Comparison of ENCODE assay signal across 16 cellular contexts in genomic region chr13:93552596-93552995, GRCh38.
DNase-seq lines count a peak whose midpoint lies in the region; FAIRE-seq and TF ChIP-seq lines count a peak whose summit lies in the region.
"Had no signal": no experiment of that assay in that cellular context is flagged by ENCODE, and none has a peak within 500 bp of the region (broad histone marks: within the 10 kb centered on the region; RNA-seq: fewer than 3 reads in every experiment).

No MANE protein-coding gene starts in this region.

- no peaks in the 10 kb centered on the region for H3K27me3 ChIP-seq in bronchial epithelial cell (ENCODE audit: control insufficient read depth, insufficient read depth, low read length)

- TF ChIP-seq POLR2A in GM12891 (IDR thresholded peaks at IDR 0.05; ENCODE audit: low read depth, low read length): no peak

- no peak overlapping the region for H3K4me3 ChIP-seq in bronchial epithelial cell (ENCODE audit: low read depth, low read length)

- FAIRE-seq in bronchial epithelial cell (lab: Jason Lieb, UNC): no peak
- no peak for FAIRE-seq in GM12891 (lab: Jason Lieb, UNC)
- FAIRE-seq: H54, RCC 7860 had no signal

- DNase-seq in DMS79 (lab: John Stamatoyannopoulos, UW) (peak; percentile 71), NCI-H510A (lab: John Stamatoyannopoulos, UW) (peak; percentile 7), bronchial epithelial cell (ENCODE audit: low read depth) (peak; percentile 5), myocyte (ENCODE audit: low read depth) (peak; percentile 31), AG20443 (ENCODE audit: low spot score) (no peak), cerebellum (ENCODE audit: low spot score) (no peak), GM12891 (ENCODE audit: insufficient read length, low spot score) (no peak), SHP77 treated with DMSO at 0.1 percent for 48 hours (lab: John Stamatoyannopoulos, UW) (no peak)
- DNase-seq: CD4-positive, alpha-beta T cell; Karpas-422; MM.1S; NCI-H187 treated with DMSO at 0.1 percent for 48 hours; NCI-H2227 treated with DMSO at 0.1 percent for 48 hours; SHP77 had no signal

- H3K36me3 ChIP-seq in bronchial epithelial cell (ENCODE audit: control insufficient read depth, insufficient read depth, low read length): no peaks in the 10 kb centered on the region

- TF ChIP-seq CTCF in bronchial epithelial cell (IDR thresholded peaks at IDR 0.05; ENCODE audit: insufficient read depth, low read length, severe bottlenecking): no peak

TF ChIP-seq in GM12891, 5 proteins besides CTCF, POLR2A, EP300 and RAD21:
- no peak for TF ChIP-seq POU2F2 (IDR thresholded peaks at IDR 0.05; ENCODE audit: low read depth, low read length)
- no peak for TF ChIP-seq PAX5 (IDR thresholded peaks at IDR 0.05; ENCODE audit: insufficient read depth, low read length, severe bottlenecking)
- TF ChIP-seq TAF1 (IDR thresholded peaks at IDR 0.05; ENCODE audit: low read depth, low read length): no peak
- TF ChIP-seq SPI1 (IDR thresholded peaks at IDR 0.05; ENCODE audit: low read depth, low read length): no peak
- no peak for TF ChIP-seq POLR2AphosphoS5 (IDR thresholded peaks at IDR 0.05; ENCODE audit: low read depth, low read length)

Comparison
In these comparisons a context has a peak if more than half of its experiments do, and no peak if none do; other contexts are left out.
1. DNase-seq: peak in DMS79 (single experiment), NCI-H510A (single experiment), bronchial epithelial cell (single experiment) and myocyte (single experiment); none in AG20443 (single experiment), cerebellum (single experiment), GM12891 (single experiment) and SHP77 treated with DMSO at 0.1 percent for 48 hours (single experiment).